In genomic region chr6:155174576-155175174, GRCh38 we compare ENCODE assay signal across 8 cellular contexts.
DNase-seq lines count a peak whose midpoint lies in the region; ATAC-seq and FAIRE-seq lines count a peak whose summit lies in the region.

No MANE protein-coding gene starts in this region.

- WGBS in right cardiac atrium: 27% methylated on average over 11 of the region's 11 CpGs
- WGBS in small intestine, 3 donors: 28 to 37% (median 29%) methylated on average over 11 of the region's 11 CpGs

- H3K27ac ChIP-seq in right cardiac atrium (ENCODE audit: low read length) (no peak overlapping the region), small intestine (ENCODE audit: low read depth in 1 of 2, low read length in 1 of 2) (no peak overlapping the region)

- H3K4me1 ChIP-seq in right cardiac atrium (ENCODE audit: control insufficient read depth, insufficient read depth, low read length): peaks cover 5% of the 10 kb centered on the region
- peaks cover 0 to 2% of the 10 kb centered on the region in 2 donors for H3K4me1 ChIP-seq in small intestine (ENCODE audit: control insufficient read depth in 2 of 2, insufficient read depth in 1 of 2, low read depth in 1 of 2, low read length in 1 of 2)

- intact Hi-C loops in right cardiac atrium (cut with DNase I): loop anchor here (2.0 to 10.0 kb wide), 11 partner anchors 73 to 500 kb away; partner anchors contain the start of gene TFB1M (in 1 of the 4)

- DNase-seq in AG08395 (ENCODE audit: low spot score) (peak; percentile 87), NCI-H146 (lab: John Stamatoyannopoulos, UW) (peak; percentile 99), SW 1271 (lab: John Stamatoyannopoulos, UW) (peak; percentile 62 to 84), amniotic epithelial cell (ENCODE audit: low read depth) (peak; percentile 85), right cardiac atrium (peak; percentile 41 to 74 (median 58)), small intestine (peak; percentile 79)

- peaks cover 0 to 2% of the 10 kb centered on the region in 2 donors for H3K36me3 ChIP-seq in small intestine (ENCODE audit: control insufficient read depth in 2 of 2, insufficient read depth in 2 of 2, low read length in 2 of 2)

- H3K27me3 ChIP-seq in right cardiac atrium (ENCODE audit: control insufficient read depth, insufficient read depth): no peaks in the 10 kb centered on the region
- no peaks in the 10 kb centered on the region for H3K27me3 ChIP-seq in small intestine (ENCODE audit: control insufficient read depth in 2 of 2, insufficient read depth in 2 of 2, low read length in 2 of 2)

- no peaks in the 10 kb centered on the region for H3K9me3 ChIP-seq in right cardiac atrium (ENCODE audit: control insufficient read depth, low read length)
- H3K9me3 ChIP-seq in small intestine (ENCODE audit: control insufficient read depth, low read depth): no peaks in the 10 kb centered on the region

- no peak for FAIRE-seq in small intestine (lab: Jason Lieb, UNC)

- ATAC-seq in GM18858 (IDR thresholded peaks at IDR 0.05; ENCODE audit: unreplicated experiment) (peak; percentile 30), HG02981 (IDR thresholded peaks at IDR 0.05; ENCODE audit: unreplicated experiment) (peak; percentile 63), right cardiac atrium (peak; percentile 79 to 84)

- H3K4me3 ChIP-seq in right cardiac atrium (ENCODE audit: low read length): no peak overlapping the region
- H3K4me3 ChIP-seq in small intestine (ENCODE audit: low read depth in 1 of 2, low read length in 2 of 2): no peak overlapping the region

Comparison
In these comparisons a context has a peak if more than half of its experiments do, and no peak if none do; other contexts are left out.
1. ATAC-seq: peak in every context shown above with its lines; median percentile 82 in right cardiac atrium; 63 in HG02981; 30 in GM18858.